Comparison of ENCODE assay signal across 2 cellular contexts in the genomic region with DNA sequence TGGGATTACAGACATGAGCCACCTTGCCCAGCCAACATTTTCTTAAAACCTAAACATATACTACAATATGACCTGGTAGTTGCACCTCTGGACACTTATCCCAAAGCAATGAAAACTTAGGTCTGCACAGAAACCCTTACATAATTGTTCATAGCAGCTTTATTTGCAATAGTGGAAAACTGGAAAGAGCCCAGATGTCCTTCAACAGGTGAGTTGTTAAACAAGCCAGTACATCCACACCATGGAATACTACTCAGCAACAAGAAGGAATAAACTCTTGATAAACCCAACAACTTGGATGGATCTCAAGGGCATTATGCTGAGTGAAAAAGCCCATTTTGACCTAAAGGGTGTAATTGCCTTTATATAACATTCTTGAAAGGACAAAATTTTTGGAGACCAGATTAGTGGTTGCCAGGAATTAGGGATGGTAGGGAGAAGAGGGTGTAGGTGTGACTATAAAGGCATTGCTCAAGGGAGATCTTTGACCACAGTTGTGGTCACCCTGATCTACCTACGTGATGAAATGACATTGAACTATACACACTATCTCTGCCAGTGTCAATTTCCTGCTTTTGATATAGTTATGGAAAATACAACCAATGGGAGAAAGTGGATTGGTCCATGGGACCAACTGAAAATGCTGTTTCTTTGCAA.
TF ChIP-seq lines count a peak whose summit lies in the region.

No MANE protein-coding gene starts in this region.

TF ChIP-seq in HEK293, 187 proteins besides CTCF, POLR2A, EP300 and RAD21:
- TF ChIP-seq, protein P1, sequence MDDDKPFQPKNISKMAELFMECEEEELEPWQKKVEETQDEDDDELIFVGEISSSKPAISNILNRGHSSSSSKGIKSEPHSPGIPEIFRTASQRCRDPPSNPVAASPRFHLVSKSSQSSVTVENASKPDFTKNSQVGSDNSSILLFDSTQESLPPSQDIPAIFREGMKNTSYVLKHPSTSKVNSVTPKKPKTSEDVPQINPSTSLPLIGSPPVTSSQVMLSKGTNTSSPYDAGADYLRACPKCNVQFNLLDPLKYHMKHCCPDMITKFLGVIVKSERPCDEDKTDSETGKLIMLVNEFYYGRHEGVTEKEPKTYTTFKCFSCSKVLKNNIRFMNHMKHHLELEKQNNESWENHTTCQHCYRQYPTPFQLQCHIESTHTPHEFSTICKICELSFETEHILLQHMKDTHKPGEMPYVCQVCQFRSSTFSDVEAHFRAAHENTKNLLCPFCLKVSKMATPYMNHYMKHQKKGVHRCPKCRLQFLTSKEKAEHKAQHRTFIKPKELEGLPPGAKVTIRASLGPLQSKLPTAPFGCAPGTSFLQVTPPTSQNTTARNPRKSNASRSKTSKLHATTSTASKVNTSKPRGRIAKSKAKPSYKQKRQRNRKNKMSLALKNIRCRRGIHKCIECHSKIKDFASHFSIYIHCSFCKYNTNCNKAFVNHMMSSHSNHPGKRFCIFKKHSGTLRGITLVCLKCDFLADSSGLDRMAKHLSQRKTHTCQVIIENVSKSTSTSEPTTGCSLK (tag by site-specific recombination; IDR thresholded peaks at IDR 0.05), result no peak
- TF ChIP-seq SCRT2 (tag by site-specific recombination; IDR thresholded peaks at IDR 0.05), result 0 out of 2 replicates have a peak, but pooled peaks have one; percentile 19
TF ChIP-seq in HEK293: peak in this region for 1.

TF ChIP-seq in HepG2, 621 proteins besides CTCF, POLR2A, EP300 and RAD21:
- TF ChIP-seq, protein P2, sequence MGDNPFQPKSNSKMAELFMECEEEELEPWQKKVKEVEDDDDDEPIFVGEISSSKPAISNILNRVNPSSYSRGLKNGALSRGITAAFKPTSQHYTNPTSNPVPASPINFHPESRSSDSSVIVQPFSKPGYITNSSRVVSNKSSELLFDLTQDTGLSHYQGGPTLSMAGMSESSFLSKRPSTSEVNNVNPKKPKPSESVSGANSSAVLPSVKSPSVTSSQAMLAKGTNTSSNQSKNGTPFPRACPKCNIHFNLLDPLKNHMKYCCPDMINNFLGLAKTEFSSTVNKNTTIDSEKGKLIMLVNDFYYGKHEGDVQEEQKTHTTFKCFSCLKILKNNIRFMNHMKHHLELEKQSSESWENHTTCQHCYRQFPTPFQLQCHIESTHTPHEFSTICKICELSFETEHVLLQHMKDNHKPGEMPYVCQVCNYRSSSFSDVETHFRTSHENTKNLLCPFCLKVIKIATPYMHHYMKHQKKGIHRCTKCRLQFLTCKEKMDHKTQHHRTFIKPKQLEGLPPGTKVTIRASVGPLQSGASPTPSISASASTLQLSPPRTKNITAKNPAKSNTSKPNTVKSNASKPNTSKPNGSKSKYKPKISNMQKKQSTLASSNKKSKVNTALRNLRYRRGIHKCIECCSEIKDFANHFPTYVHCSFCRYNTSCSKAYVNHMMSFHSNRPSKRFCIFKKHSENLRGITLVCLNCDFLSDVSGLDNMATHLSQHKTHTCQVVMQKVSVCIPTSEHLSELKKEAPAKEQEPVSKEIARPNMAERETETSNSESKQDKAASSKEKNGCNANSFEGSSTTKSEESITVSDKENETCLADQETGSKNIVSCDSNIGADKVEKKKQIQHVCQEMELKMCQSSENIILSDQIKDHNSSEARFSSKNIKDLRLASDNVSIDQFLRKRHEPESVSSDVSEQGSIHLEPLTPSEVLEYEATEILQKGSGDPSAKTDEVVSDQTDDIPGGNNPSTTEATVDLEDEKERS (CRISPR knock-in tag; IDR thresholded peaks at IDR 0.05), result 0 out of 2 replicates have a peak, but pooled peaks have one; percentile 46
- TF ChIP-seq NRL (CRISPR knock-in tag; IDR thresholded peaks at IDR 0.05; ENCODE audit: borderline replicate concordance) (no peak), LCORL (IDR thresholded peaks at IDR 0.05) (no peak), LCORL (CRISPR knock-in tag; IDR thresholded peaks at IDR 0.05) (0 out of 2 replicates have a peak, but pooled peaks have one; percentile 24)
